Comparison of ENCODE assay signal across 8 cellular contexts in the genomic region with DNA sequence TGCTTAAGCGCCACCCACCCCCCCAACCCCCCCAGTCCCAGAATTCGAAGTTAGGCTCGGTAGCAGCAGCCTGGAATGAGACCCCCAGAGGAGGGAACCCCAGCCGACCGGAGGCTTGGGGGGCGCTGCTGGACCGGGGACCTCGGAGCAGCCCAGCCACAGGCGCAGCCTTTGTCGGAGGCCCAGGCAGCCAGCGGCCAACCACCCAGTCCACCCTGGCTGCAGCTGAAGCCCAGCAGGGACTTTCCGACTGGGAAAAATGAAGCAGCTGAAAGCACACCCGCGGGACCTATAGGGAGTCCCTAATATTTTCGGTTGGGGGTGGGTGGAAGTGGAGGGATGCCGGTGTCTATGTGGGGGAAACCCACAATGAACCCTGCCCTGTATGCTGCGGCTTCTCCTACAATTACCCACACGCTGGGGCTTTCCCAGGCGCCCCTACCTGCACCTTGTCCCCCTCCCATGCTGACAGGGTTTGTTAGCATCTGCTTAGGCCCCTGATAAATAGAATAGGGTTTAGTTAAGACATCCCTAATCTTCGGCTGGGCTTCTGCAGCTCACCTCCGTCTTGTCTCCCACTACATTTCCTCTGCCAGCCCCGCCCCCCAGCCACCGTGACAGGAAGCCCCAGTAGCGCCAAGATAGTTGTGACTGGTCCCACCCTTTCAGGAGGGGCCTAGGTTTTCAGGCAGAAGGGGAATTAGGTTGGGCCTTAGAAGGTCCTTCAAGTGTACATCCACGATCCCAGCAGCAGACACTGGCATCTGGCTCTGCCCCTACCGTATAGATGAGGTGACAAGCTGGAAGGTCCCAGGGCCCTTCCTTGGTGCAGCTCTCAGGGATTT. TPM values are rescaled to one million over a fixed set of nuclear protein-coding genes. Genes with fewer than 3 reads are reported as not detected.
DNase-seq lines count a peak whose midpoint lies in the region; ATAC-seq and TF ChIP-seq lines count a peak whose summit lies in the region.

No MANE protein-coding gene starts in this region.

- CTCF ChIA-PET in HEK293 (lab: Yijun Ruan, JAX): interaction anchor here (0.5 to 1.2 kb wide), 4 partner anchors 19 to 127 kb away, joined by 3 to 4 read pairs (median 3); a partner anchor contains a TSS

- peak overlapping the region; percentile 49 for H3K4me3 ChIP-seq in HEK293 (ENCODE audit: low read depth, low read length)
- H3K4me3 ChIP-seq in Peyer's patch: peak overlapping the region; percentile 37 to 73 (median 62)
- H3K4me3 ChIP-seq in thymus (ENCODE audit: low read length): peak overlapping the region; percentile 73

- H3K27ac ChIP-seq in HEK293 (ENCODE audit: extremely low read depth, low read depth, low read length) (no peak overlapping the region), Peyer's patch (peak overlapping the region; percentile 45 to 78 (median 74)), foreskin keratinocyte (peak overlapping the region; percentile 56), thymus (ENCODE audit: low read depth) (peak overlapping the region; percentile 85)

- no peaks in the 10 kb centered on the region; the same call in 1 of the 2 replicates for H3K4me1 ChIP-seq in HEK293 (ENCODE audit: control insufficient read depth, insufficient read depth, low read length)
- H3K4me1 ChIP-seq in Peyer's patch: peaks cover 0 to 37% (median 14%) of the 10 kb centered on the region in 4 donors
- H3K4me1 ChIP-seq in foreskin keratinocyte: peaks cover 6% of the 10 kb centered on the region
- peaks cover 17% of the 10 kb centered on the region for H3K4me1 ChIP-seq in thymus (ENCODE audit: control insufficient read depth, insufficient read depth, low read length)

- H3K36me3 ChIP-seq in HEK293 (ENCODE audit: control insufficient read depth in 2 of 2, insufficient read depth in 1 of 2, low read length in 2 of 2) (peaks cover 0 to 47% of the 10 kb centered on the region in 2 experiments; a peak in 1 of 3 replicates), Peyer's patch (peaks cover 0 to 21% (median 0%) of the 10 kb centered on the region in 3 donors), thymus (ENCODE audit: control insufficient read depth, insufficient read depth) (peaks cover 17% of the 10 kb centered on the region)

- TF ChIP-seq CTCF in HEK293 (tag by site-specific recombination; IDR thresholded peaks at IDR 0.05): peak; percentile 57; the same call in 1 of the 2 replicates
- peak in 1 of 6 experiments; percentile 7 for TF ChIP-seq CTCF in Peyer's patch (IDR thresholded peaks at IDR 0.05)
- peak; percentile 20 for TF ChIP-seq CTCF in foreskin keratinocyte (conservative IDR thresholded peaks at IDR 0.05)

- H3K27me3 ChIP-seq in Peyer's patch (no peaks in the 10 kb centered on the region), foreskin keratinocyte (no peaks in the 10 kb centered on the region), thymus (ENCODE audit: control insufficient read depth, insufficient read depth) (no peaks in the 10 kb centered on the region)

- ATAC-seq in foreskin keratinocyte: peak; percentile 59

- WGBS in thymus: 1% methylated on average over 26 of the region's 26 CpGs

- peak; percentile 72 for DNase-seq in EH (ENCODE audit: low read depth)
- DNase-seq in Peyer's patch: peak; percentile 67 to 96 (median 93)
- peak; percentile 70 for DNase-seq in activated effector memory CD4-positive, alpha-beta T cell treated with Interleukin-2 at 50 U/mL for 16 hours
- no peak for DNase-seq in foreskin keratinocyte
- peak in 46 of 56 donors; percentile 15 to 84 (median 49) for DNase-seq in nucleus accumbens (lab: John Stamatoyannopoulos, UW)
- no peak for DNase-seq in NCI-H1105 treated with DMSO at 0.1 percent for 48 hours (lab: John Stamatoyannopoulos, UW)

- TF ChIP-seq POLR2A in Peyer's patch (IDR thresholded peaks at IDR 0.05): no peak

- POLR2A ChIA-PET in HEK293 (lab: Yijun Ruan, JAX): interaction anchor here (0.6 to 3.5 kb wide), 9 partner anchors 8 to 209 kb away, joined by 3 to 16 read pairs (median 5); a partner anchor contains a TSS

- no peaks in the 10 kb centered on the region for H3K9me3 ChIP-seq in HEK293 (ENCODE audit: control insufficient read depth, insufficient read depth, low read depth, low read length)
- H3K9me3 ChIP-seq in Peyer's patch: no peaks in the 10 kb centered on the region
- H3K9me3 ChIP-seq in thymus (ENCODE audit: control insufficient read depth): no peaks in the 10 kb centered on the region

TF ChIP-seq in HEK293, 187 proteins besides CTCF, POLR2A, EP300 and RAD21 (continues in another document):
- TF ChIP-seq, protein P1, sequence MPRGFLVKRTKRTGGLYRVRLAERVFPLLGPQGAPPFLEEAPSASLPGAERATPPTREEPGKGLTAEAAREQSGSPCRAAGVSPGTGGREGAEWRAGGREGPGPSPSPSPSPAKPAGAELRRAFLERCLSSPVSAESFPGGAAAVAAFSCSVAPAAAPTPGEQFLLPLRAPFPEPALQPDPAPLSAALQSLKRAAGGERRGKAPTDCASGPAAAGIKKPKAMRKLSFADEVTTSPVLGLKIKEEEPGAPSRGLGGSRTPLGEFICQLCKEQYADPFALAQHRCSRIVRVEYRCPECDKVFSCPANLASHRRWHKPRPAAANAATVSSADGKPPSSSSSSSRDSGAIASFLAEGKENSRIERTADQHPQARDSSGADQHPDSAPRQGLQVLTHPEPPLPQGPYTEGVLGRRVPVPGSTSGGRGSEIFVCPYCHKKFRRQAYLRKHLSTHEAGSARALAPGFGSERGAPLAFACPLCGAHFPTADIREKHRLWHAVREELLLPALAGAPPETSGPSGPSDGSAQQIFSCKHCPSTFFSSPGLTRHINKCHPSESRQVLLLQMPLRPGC (tag by site-specific recombination; IDR thresholded peaks at IDR 0.05): no peak
- TF ChIP-seq SP3 (tag by site-specific recombination; IDR thresholded peaks at IDR 0.05) (peak; percentile 51; the same call in 1 of the 2 replicates), ZIC2 (tag by site-specific recombination; IDR thresholded peaks at IDR 0.05) (peak; percentile 45; the same call in 1 of the 2 replicates), ZNF157 (tag by site-specific recombination; IDR thresholded peaks at IDR 0.05) (no peak), ZNF521 (tag by site-specific recombination; IDR thresholded peaks at IDR 0.05) (no peak), RBAK (tag by site-specific recombination; IDR thresholded peaks at IDR 0.05) (no peak), ZBTB20 (tag by site-specific recombination; IDR thresholded peaks at IDR 0.05) (0 out of 2 replicates have a peak, but pooled peaks have one; percentile 32), KLF9 (tag by site-specific recombination; IDR thresholded peaks at IDR 0.05; ENCODE audit: low read depth) (peak; percentile 63)
- TF ChIP-seq, protein P2, sequence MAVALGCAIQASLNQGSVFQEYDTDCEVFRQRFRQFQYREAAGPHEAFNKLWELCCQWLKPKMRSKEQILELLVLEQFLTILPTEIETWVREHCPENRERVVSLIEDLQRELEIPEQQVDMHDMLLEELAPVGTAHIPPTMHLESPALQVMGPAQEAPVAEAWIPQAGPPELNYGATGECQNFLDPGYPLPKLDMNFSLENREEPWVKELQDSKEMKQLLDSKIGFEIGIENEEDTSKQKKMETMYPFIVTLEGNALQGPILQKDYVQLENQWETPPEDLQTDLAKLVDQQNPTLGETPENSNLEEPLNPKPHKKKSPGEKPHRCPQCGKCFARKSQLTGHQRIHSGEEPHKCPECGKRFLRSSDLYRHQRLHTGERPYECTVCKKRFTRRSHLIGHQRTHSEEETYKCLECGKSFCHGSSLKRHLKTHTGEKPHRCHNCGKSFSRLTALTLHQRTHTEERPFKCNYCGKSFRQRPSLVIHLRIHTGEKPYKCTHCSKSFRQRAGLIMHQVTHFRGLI (tag by site-specific recombination; IDR thresholded peaks at IDR 0.05): peak; percentile 99
- TF ChIP-seq, protein P3, sequence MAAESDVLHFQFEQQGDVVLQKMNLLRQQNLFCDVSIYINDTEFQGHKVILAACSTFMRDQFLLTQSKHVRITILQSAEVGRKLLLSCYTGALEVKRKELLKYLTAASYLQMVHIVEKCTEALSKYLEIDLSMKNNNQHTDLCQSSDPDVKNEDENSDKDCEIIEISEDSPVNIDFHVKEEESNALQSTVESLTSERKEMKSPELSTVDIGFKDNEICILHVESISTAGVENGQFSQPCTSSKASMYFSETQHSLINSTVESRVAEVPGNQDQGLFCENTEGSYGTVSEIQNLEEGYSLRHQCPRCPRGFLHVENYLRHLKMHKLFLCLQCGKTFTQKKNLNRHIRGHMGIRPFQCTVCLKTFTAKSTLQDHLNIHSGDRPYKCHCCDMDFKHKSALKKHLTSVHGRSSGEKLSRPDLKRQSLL (tag by site-specific recombination; IDR thresholded peaks at IDR 0.05): no peak
- TF ChIP-seq, protein P4, sequence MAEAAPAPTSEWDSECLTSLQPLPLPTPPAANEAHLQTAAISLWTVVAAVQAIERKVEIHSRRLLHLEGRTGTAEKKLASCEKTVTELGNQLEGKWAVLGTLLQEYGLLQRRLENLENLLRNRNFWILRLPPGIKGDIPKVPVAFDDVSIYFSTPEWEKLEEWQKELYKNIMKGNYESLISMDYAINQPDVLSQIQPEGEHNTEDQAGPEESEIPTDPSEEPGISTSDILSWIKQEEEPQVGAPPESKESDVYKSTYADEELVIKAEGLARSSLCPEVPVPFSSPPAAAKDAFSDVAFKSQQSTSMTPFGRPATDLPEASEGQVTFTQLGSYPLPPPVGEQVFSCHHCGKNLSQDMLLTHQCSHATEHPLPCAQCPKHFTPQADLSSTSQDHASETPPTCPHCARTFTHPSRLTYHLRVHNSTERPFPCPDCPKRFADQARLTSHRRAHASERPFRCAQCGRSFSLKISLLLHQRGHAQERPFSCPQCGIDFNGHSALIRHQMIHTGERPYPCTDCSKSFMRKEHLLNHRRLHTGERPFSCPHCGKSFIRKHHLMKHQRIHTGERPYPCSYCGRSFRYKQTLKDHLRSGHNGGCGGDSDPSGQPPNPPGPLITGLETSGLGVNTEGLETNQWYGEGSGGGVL (tag by site-specific recombination; IDR thresholded peaks at IDR 0.05): peak; percentile 66

RNA-seq across cellular contexts. Expression of a gene that starts 0.8 kb away (rescaled TPM):
- total RNA-seq in Peyer's patch: 1 to 10 TPM in 2 of 4 donors, not detected in 2; 1.1 to 2.4 TPM
- total RNA-seq in foreskin keratinocyte: 10.7 and 12.7 TPM in 2 replicates
- 14.0 and 15.0 TPM in 2 replicates for polyA plus RNA-seq in foreskin keratinocyte
- 28.7 TPM for polyA plus RNA-seq in thymus

RNA-seq across cellular contexts. Expression of a gene that starts 4.2 kb away (rescaled TPM):
- total RNA-seq in Peyer's patch (1 to 10 TPM in 3 of 4 donors, under 1 TPM in 1; 0.88 to 8.3 (median 2.6) TPM), foreskin keratinocyte (3.8 and 4.8 TPM in 2 replicates)
- polyA plus RNA-seq in foreskin keratinocyte (3.6 and 4.2 TPM in 2 replicates), thymus (2.8 TPM)

RNA-seq across cellular contexts. Expression of a gene that starts 7.7 kb away (rescaled TPM):
- total RNA-seq in Peyer's patch (under 1 TPM in 1 of 4 donors, not detected in 3; 0.85 TPM), foreskin keratinocyte (not detected in 2 replicates)
- polyA plus RNA-seq in foreskin keratinocyte (not detected in 2 replicates), thymus (0.09 TPM)

RNA-seq across cellular contexts. Expression of a gene that starts 20.9 kb away (rescaled TPM):
- total RNA-seq in Peyer's patch (10 to 100 TPM; 15.9 to 47.0 (median 25.4) TPM), foreskin keratinocyte (16.0 and 18.5 TPM in 2 replicates)
- polyA plus RNA-seq in foreskin keratinocyte (19.6 and 20.0 TPM in 2 replicates), thymus (15.4 TPM)

RNA-seq across cellular contexts. Expression of a gene that starts 21.0 kb away (rescaled TPM):
- total RNA-seq in Peyer's patch (100 to 1,000 TPM in 1 of 4 donors, 10 to 100 TPM in 3; 76.1 to 105 (median 84.7) TPM), foreskin keratinocyte (308 and 324 TPM in 2 replicates)
- polyA plus RNA-seq in foreskin keratinocyte (343 and 351 TPM in 2 replicates), thymus (155 TPM)

Comparison
In these comparisons a context has a peak if more than half of its experiments do, and no peak if none do; other contexts are left out.
1. DNase-seq: peak in EH (single experiment), Peyer's patch (3 of 3), activated effector memory CD4-positive, alpha-beta T cell treated with Interleukin-2 at 50 U/mL for 16 hours (single experiment) and nucleus accumbens (46 of 56); none in foreskin keratinocyte (0 of 2) and NCI-H1105 treated with DMSO at 0.1 percent for 48 hours (single experiment).
2. Peak in every context shown above with its lines, with median percentiles within 50 percentile points of each other: H3K4me3 ChIP-seq.